ENCODE assay signal across 8 cellular contexts in genomic region chrX:154401045-154401799, GRCh38. TPM values are rescaled to one million over a fixed set of nuclear protein-coding genes. Genes with fewer than 3 reads are reported as not detected.
A peak's percentile ranks its signal among the peaks of the same experiment; 100 is the strongest.
DNase-seq lines count a peak whose midpoint lies in the region; ATAC-seq, FAIRE-seq and TF ChIP-seq lines count a peak whose summit lies in the region.

No MANE protein-coding gene starts in this region.

- CTCF ChIA-PET in A549 (lab: Yijun Ruan, JAX), result interaction anchor here (1.7 to 4.7 kb wide), 3 partner anchors 9 to 28 kb away, joined by 6 to 28 read pairs (median 21); partner anchors contain the start of genes DNASE1L1, FLNA and TAFAZZIN
- CTCF ChIA-PET in RWPE1 (lab: Yijun Ruan, JAX), result no interaction called here

- H3K27ac ChIP-seq in A549 (peak overlapping the region in 1 of 2 experiments; percentile 96; a peak in 4 of 6 replicates), RWPE1 (peak overlapping the region; percentile 95), esophagus (ENCODE audit: low read depth in 2 of 2, low read length in 1 of 2) (peak overlapping the region; percentile 54 to 61)
- no peak overlapping the region for H3K27ac ChIP-seq in effector memory CD4-positive, alpha-beta T cell (ENCODE audit: insufficient read depth, low read length, poor library complexity, severe bottlenecking)

- FAIRE-seq in A549 (lab: Jason Lieb, UNC) (no peak), GM12891 (lab: Jason Lieb, UNC) (no peak)

- H3K4me2 ChIP-seq in A549, result peak overlapping the region; percentile 89

- no peaks in the 10 kb centered on the region for H3K9me3 ChIP-seq in A549
- H3K9me3 ChIP-seq in esophagus (ENCODE audit: control insufficient read depth in 2 of 2, insufficient read depth in 1 of 2, low read depth in 1 of 2, low read length in 1 of 2), result peaks cover 0 to 3% of the 10 kb centered on the region in 2 donors
- no peaks in the 10 kb centered on the region for H3K9me3 ChIP-seq in effector memory CD4-positive, alpha-beta T cell (ENCODE audit: control insufficient read depth, low read length)

- TF ChIP-seq CTCF in A549 (IDR thresholded peaks at IDR 0.05) (no peak), RWPE1 (conservative IDR thresholded peaks at IDR 0.05; ENCODE audit: low read depth) (no peak)

- no peak for TF ChIP-seq EP300 in A549 (IDR thresholded peaks at IDR 0.05)

- ATAC-seq in A549, result peak; percentile 3 to 10; a peak in 5 of 6 replicates
- no peak for ATAC-seq in HG03469 (IDR thresholded peaks at IDR 0.05; ENCODE audit: unreplicated experiment)
- ATAC-seq in HG02623 (IDR thresholded peaks at IDR 0.05; ENCODE audit: unreplicated experiment), result no peak
- no peak for ATAC-seq in GM18517 (IDR thresholded peaks at IDR 0.05; ENCODE audit: unreplicated experiment)

- 44% methylated on average over 6 of the region's 6 CpGs for WGBS in A549 (ENCODE audit: missing lambda C conversion rate)
- WGBS in esophagus, 2 donors, result 36 to 44% methylated on average over 6 of the region's 6 CpGs

- POLR2A ChIA-PET in A549 (lab: Yijun Ruan, JAX) (interaction anchor here (0.6 to 1.5 kb wide), 2 partner anchors 8 to 23 kb away, joined by 4 to 6 read pairs; partner anchors contain the start of gene DNASE1L1), RWPE1 (lab: Yijun Ruan, JAX; ENCODE audit: low non-redundant PET) (no interaction called here)

- no peak for TF ChIP-seq RAD21 in A549 (conservative IDR thresholded peaks at IDR 0.05 in 1 of 2, IDR thresholded peaks at IDR 0.05 in 1 of 2)

- peaks cover 0 to 15% of the 10 kb centered on the region in 2 donors for H3K36me3 ChIP-seq in esophagus (ENCODE audit: control insufficient read depth in 2 of 2, insufficient read depth in 2 of 2, low read length in 1 of 2)
- H3K36me3 ChIP-seq in effector memory CD4-positive, alpha-beta T cell (ENCODE audit: control insufficient read depth, insufficient read depth, low read length), result peaks cover 12% of the 10 kb centered on the region

- H3K4me1 ChIP-seq in A549, result peaks cover 18% of the 10 kb centered on the region; the same call in 2 of the 3 replicates
- peaks cover 4 to 6% of the 10 kb centered on the region in 2 donors for H3K4me1 ChIP-seq in esophagus (ENCODE audit: control insufficient read depth in 2 of 2, insufficient read depth in 2 of 2, low read length in 1 of 2)
- H3K4me1 ChIP-seq in effector memory CD4-positive, alpha-beta T cell (ENCODE audit: control insufficient read depth, insufficient read depth, low read length, poor library complexity, severe bottlenecking), result peaks cover 11% of the 10 kb centered on the region

- DNase-seq in A549 (ENCODE audit: low read depth in 1 of 2, low spot score in 1 of 2), result peak in 1 of 2 experiments; percentile 57
- no peak for DNase-seq in GM12891 (ENCODE audit: insufficient read length, low spot score)
- DNase-seq in RWPE1 (ENCODE audit: low spot score), result no peak
- no peak for DNase-seq in effector memory CD4-positive, alpha-beta T cell

- TF ChIP-seq POLR2A in A549 (IDR thresholded peaks at IDR 0.05; ENCODE audit: low read length), result peak; percentile 37
- peak; percentile 93 for TF ChIP-seq POLR2A in GM12891 (IDR thresholded peaks at IDR 0.05; ENCODE audit: low read depth, low read length)

- H3K4me3 ChIP-seq in A549 (peak overlapping the region; percentile 88), esophagus (ENCODE audit: low read depth in 1 of 2, low read length in 2 of 2) (no peak overlapping the region)
- H3K4me3 ChIP-seq in effector memory CD4-positive, alpha-beta T cell (ENCODE audit: insufficient read depth, low read depth, low read length, poor library complexity, severe bottlenecking), result no peak overlapping the region

- H3K27me3 ChIP-seq in esophagus (ENCODE audit: control insufficient read depth in 1 of 2, insufficient read depth in 2 of 2, low read length in 2 of 2), result no peaks in the 10 kb centered on the region
- H3K27me3 ChIP-seq in effector memory CD4-positive, alpha-beta T cell (replicated peaks; ENCODE audit: control insufficient read depth, insufficient read depth, low read length, poor library complexity, severe bottlenecking), result no peaks in the 10 kb centered on the region

TF ChIP-seq in A549, 52 proteins besides CTCF, POLR2A, EP300 and RAD21 (continues in another document):
- peak; percentile 46; the same call in 1 of the 2 replicates for TF ChIP-seq HMGXB4 (CRISPR knock-in tag; IDR thresholded peaks at IDR 0.05; ENCODE audit: borderline replicate concordance)
- TF ChIP-seq MYC (IDR thresholded peaks at IDR 0.05; ENCODE audit: borderline replicate concordance, low read length), result no peak
- TF ChIP-seq CHD2 (IDR thresholded peaks at IDR 0.05; ENCODE audit: low read length, partially characterized antibody), result peak; percentile 28
- TF ChIP-seq POLR2AphosphoS2 (conservative IDR thresholded peaks at IDR 0.05; ENCODE audit: low read length), result peak; percentile 100

TF ChIP-seq in GM12891, 5 proteins besides CTCF, POLR2A, EP300 and RAD21:
- TF ChIP-seq POLR2AphosphoS5 (IDR thresholded peaks at IDR 0.05; ENCODE audit: low read depth, low read length), result peak; percentile 96
- TF ChIP-seq TAF1 (IDR thresholded peaks at IDR 0.05; ENCODE audit: low read depth, low read length), result no peak
- TF ChIP-seq POU2F2 (IDR thresholded peaks at IDR 0.05; ENCODE audit: low read depth, low read length), result peak; percentile 67; the same call in 1 of the 2 replicates

RNA-seq across cellular contexts. Expression of gene RPL10, which starts 3.0 kb away (rescaled TPM):
- 3,216 and 3,468 TPM in 2 replicates for polyA plus RNA-seq in A549 (2011; rRNA removed)
- polyA plus RNA-seq in A549 (2012; cell fraction: cytosol; rRNA removed), result 4,988 and 5,624 TPM in 2 replicates
- 3,974 and 5,274 TPM in 2 replicates for polyA plus RNA-seq in A549 (2012; cell fraction: nucleus; rRNA removed)
- 4,594 to 4,829 TPM (median 4,804 TPM) in 3 replicates for polyA plus RNA-seq in A549 (2017; fragmentation: RNase III; extraction: RNeasy Plus Mini Kit Qiagen cat#74134 plus additional on column Dnase treatment)
- 1,628 and 1,978 TPM in 2 replicates for polyA minus RNA-seq in A549 (2011; rRNA and poly(A)+ RNA removed)
- polyA plus RNA-seq in GM12891 (2012; ENCODE audit: low read depth, missing spikeins), result 5,072 TPM
- polyA plus RNA-seq in esophagus, result 1,000 to 10,000 TPM; 2,998 to 4,750 TPM

RNA-seq across cellular contexts. Expression of gene DNASE1L1, which starts 7.8 kb away (rescaled TPM):
- polyA plus RNA-seq in A549 (2011; rRNA removed) (14.3 and 21.6 TPM in 2 replicates), A549 (2017; fragmentation: RNase III; extraction: RNeasy Plus Mini Kit Qiagen cat#74134 plus additional on column Dnase treatment) (20.9 to 24.5 TPM (median 24.4 TPM) in 3 replicates), esophagus (10 to 100 TPM; 20.1 to 20.3 TPM)
- polyA plus RNA-seq in A549 (2012; cell fraction: cytosol; rRNA removed), result 16.3 and 23.8 TPM in 2 replicates
- 38.6 and 39.1 TPM in 2 replicates for polyA plus RNA-seq in A549 (2012; cell fraction: nucleus; rRNA removed)
- 15.2 and 23.5 TPM in 2 replicates for polyA minus RNA-seq in A549 (2011; rRNA and poly(A)+ RNA removed)
- polyA plus RNA-seq in GM12891 (2012; ENCODE audit: low read depth, missing spikeins), result 11.7 TPM

RNA-seq across cellular contexts. Expression of gene TAFAZZIN, which starts 10.1 kb away (rescaled TPM):
- 32.6 and 36.9 TPM in 2 replicates for polyA plus RNA-seq in A549 (2011; rRNA removed)
- 35.6 and 45.5 TPM in 2 replicates for polyA plus RNA-seq in A549 (2012; cell fraction: cytosol; rRNA removed)
- polyA plus RNA-seq in A549 (2012; cell fraction: nucleus; rRNA removed), result 150 and 154 TPM in 2 replicates
- 25.7 to 36.3 TPM (median 34.4 TPM) in 3 replicates for polyA plus RNA-seq in A549 (2017; fragmentation: RNase III; extraction: RNeasy Plus Mini Kit Qiagen cat#74134 plus additional on column Dnase treatment)
- 28.0 and 35.3 TPM in 2 replicates for polyA minus RNA-seq in A549 (2011; rRNA and poly(A)+ RNA removed)
- polyA plus RNA-seq in GM12891 (2012; ENCODE audit: low read depth, missing spikeins), result 20.7 TPM
- polyA plus RNA-seq in esophagus, result 10 to 100 TPM; 28.9 to 59.5 TPM

RNA-seq across cellular contexts. Expression of gene EMD, which starts 22.1 kb away (rescaled TPM):
- polyA plus RNA-seq in A549 (2011; rRNA removed), result 34.6 and 40.7 TPM in 2 replicates
- polyA plus RNA-seq in A549 (2012; cell fraction: cytosol; rRNA removed), result 69.1 and 94.4 TPM in 2 replicates
- polyA plus RNA-seq in A549 (2012; cell fraction: nucleus; rRNA removed), result 86.5 and 123 TPM in 2 replicates
- polyA plus RNA-seq in A549 (2017; fragmentation: RNase III; extraction: RNeasy Plus Mini Kit Qiagen cat#74134 plus additional on column Dnase treatment), result 126 to 131 TPM (median 130 TPM) in 3 replicates
- 44.1 and 55.6 TPM in 2 replicates for polyA minus RNA-seq in A549 (2011; rRNA and poly(A)+ RNA removed)
- polyA plus RNA-seq in GM12891 (2012; ENCODE audit: low read depth, missing spikeins), result 51.9 TPM
- 10 to 100 TPM; 66.5 to 83.9 TPM for polyA plus RNA-seq in esophagus

RNA-seq across cellular contexts. Expression of gene FLNA, which starts 26.8 kb away (rescaled TPM):
- polyA plus RNA-seq in A549 (2011; rRNA removed), result 303 and 351 TPM in 2 replicates
- 552 and 728 TPM in 2 replicates for polyA plus RNA-seq in A549 (2012; cell fraction: cytosol; rRNA removed)
- polyA plus RNA-seq in A549 (2012; cell fraction: nucleus; rRNA removed), result 3,208 and 3,689 TPM in 2 replicates
- polyA plus RNA-seq in A549 (2017; fragmentation: RNase III; extraction: RNeasy Plus Mini Kit Qiagen cat#74134 plus additional on column Dnase treatment), result 1,116 to 1,252 TPM (median 1,118 TPM) in 3 replicates
- polyA minus RNA-seq in A549 (2011; rRNA and poly(A)+ RNA removed), result 1,164 and 1,868 TPM in 2 replicates
- polyA plus RNA-seq in GM12891 (2012; ENCODE audit: low read depth, missing spikeins), result 184 TPM
- polyA plus RNA-seq in esophagus, result 100 to 1,000 TPM; 407 to 691 TPM

Comparison
In these comparisons a context has a peak if more than half of its experiments do, and no peak if none do; other contexts are left out.
1. ATAC-seq: peak in A549 (2 of 2); none in HG03469 (single experiment), HG02623 (single experiment) and GM18517 (single experiment).